In the genomic region with DNA sequence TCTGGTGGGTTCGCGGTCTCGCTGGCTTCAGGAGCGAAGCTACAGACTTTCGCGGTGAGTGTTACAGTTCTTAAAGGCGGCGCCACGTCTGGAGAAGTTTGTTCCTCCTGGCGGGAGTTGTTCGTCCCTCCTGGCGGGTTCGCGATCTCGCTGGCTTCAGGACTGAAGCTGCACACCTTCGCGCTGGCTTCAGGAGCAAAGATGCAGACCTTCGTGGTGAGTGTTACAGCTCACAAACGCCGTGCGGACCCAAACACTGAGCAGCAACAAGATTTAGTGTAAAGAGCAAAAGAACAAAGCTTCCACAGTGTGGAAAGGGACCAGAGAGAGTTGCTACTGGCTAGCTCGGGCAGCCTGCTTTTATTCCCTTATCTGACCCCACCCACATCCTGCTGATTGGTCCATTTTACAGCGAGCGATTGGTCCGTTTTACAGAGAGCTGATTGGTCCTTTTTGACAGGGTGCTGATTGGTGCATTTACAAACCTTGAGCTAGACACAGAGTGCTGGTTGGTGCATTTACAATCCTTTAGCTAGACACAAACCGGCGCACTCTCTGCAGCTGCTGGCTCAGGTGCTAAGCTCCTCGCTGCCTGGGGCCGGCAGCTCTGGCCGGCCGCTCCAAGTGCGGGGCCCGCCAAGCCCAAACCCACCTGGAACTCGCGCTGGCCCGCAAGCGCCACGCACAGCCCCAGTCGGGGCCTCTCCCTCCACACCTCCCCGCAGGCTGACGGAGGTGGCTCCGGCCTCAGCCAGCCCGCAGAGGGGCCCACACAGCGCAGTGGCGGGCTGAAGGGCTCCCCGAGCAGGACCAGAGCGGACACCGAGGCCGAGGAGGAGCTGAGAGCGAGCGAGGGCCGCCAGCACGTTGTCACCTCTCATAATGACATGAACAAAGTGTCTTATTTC, we compare ENCODE assay signal across 11 cellular contexts.
DNase-seq lines count a peak whose midpoint lies in the region; ATAC-seq and TF ChIP-seq lines count a peak whose summit lies in the region.
"Had no signal": no experiment of that assay in that cellular context is flagged by ENCODE, and none has a peak within 500 bp of the region (broad histone marks: within the 10 kb centered on the region; RNA-seq: fewer than 3 reads in every experiment).

No MANE protein-coding gene starts in this region.

- CTCF ChIA-PET in WTC11 (lab: Charles Lee), result no interaction called here

- no peak overlapping the region for H2BK5ac ChIP-seq in neuronal stem cell (ENCODE audit: low read length)

- H2AFZ ChIP-seq in neuronal stem cell (ENCODE audit: low read length), result no peak overlapping the region

- no CpG with 5 or more reads among the region's 53 CpGs for WGBS in neuronal stem cell (ENCODE audit: extremely low coverage in 2 of 2, insufficient read length in 2 of 2, insufficient replicate concordance in 1 of 2), 2 donors

- H3K9me3 ChIP-seq in neuronal stem cell (replicated peaks in 1 of 2; ENCODE audit: control insufficient read depth in 2 of 2, insufficient read depth in 1 of 2, low read depth in 1 of 2, low read length in 2 of 2), result no peaks in the 10 kb centered on the region
- H3K9me3 ChIP-seq: Caco-2 had no signal

- peak; percentile 61 for DNase-seq in natural killer cell treated with Interleukin-12 subunit alpha and Interleukin-12 subunit beta and Interleukin-15 and Interleukin-18, amount 100 ng/mL, for 72 hours (ENCODE audit: low spot score)
- DNase-seq in natural killer cell (no peak), WTC11 (ENCODE audit: low spot score) (no peak), neuronal stem cell (ENCODE audit: low spot score) (no peak), activated gamma-delta T cell treated with Interleukin-2 at 50 U/mL for 16 hours (no peak)
- DNase-seq: Caco-2, GOT3, H9 had no signal

- H2BK120ac ChIP-seq in neuronal stem cell (ENCODE audit: low read depth, low read length), result no peak overlapping the region

- H2BK12ac ChIP-seq in neuronal stem cell (ENCODE audit: low read length), result peak overlapping the region; percentile 58

- peak overlapping the region in 1 of 2 donors; percentile 57 for H3K4me3 ChIP-seq in neuronal stem cell (ENCODE audit: low read length in 2 of 2)
- H3K4me3 ChIP-seq: BLaER1 treated with 17β-estradiol and CSF1 and Interleukin-3, amounts not matched to agents 10 nM and 100 nM had no signal

- intact Hi-C loops in natural killer cell (cut with micrococcal nuclease), result no loop called here

- no peaks in the 10 kb centered on the region for H3K36me3 ChIP-seq in neuronal stem cell (replicated peaks in 1 of 2; ENCODE audit: control insufficient read depth in 2 of 2, insufficient read depth in 2 of 2, low read length in 2 of 2)
- H3K36me3 ChIP-seq: BLaER1 treated with 17β-estradiol and CSF1 and Interleukin-3, amounts not matched to agents 10 nM and 100 nM had no signal

- no peak overlapping the region for H2BK15ac ChIP-seq in neuronal stem cell (ENCODE audit: low read length)

- H3K4me2 ChIP-seq in neuronal stem cell (ENCODE audit: insufficient read depth, low read length, poor library complexity, severe bottlenecking), result no peak overlapping the region

- H3K4me3 Mint-ChIP-seq in natural killer cell treated with Interleukin-12 subunit alpha and Interleukin-12 subunit beta and Interleukin-15 and Interleukin-18, amount 100 ng/mL, for 72 hours, result no peak overlapping the region
- H3K4me3 Mint-ChIP-seq in natural killer cell (no peak overlapping the region), WTC11 (no peak overlapping the region)
- H3K4me3 Mint-ChIP-seq: B cell, H9 had no signal

- ATAC-seq in natural killer cell treated with Interleukin-12 subunit alpha and Interleukin-12 subunit beta and Interleukin-15 and Interleukin-18, amount 100 ng/mL, for 72 hours, result no peak
- no peak for ATAC-seq in natural killer cell
- no peak for ATAC-seq in WTC11
- ATAC-seq in GM18870 (IDR thresholded peaks at IDR 0.05; ENCODE audit: unreplicated experiment), result no peak

- H3K14ac ChIP-seq in neuronal stem cell (ENCODE audit: low read length), result peak overlapping the region; percentile 94

- H3K79me1 ChIP-seq in neuronal stem cell (ENCODE audit: low read depth, low read length), result no peaks in the 10 kb centered on the region

- TF ChIP-seq CTCF in natural killer cell (IDR thresholded peaks at IDR 0.05) (no peak), WTC11 (IDR thresholded peaks at IDR 0.05) (no peak)

- no peak overlapping the region for H3K4ac ChIP-seq in neuronal stem cell (ENCODE audit: low read length)

- no peak overlapping the region for H3K18ac ChIP-seq in neuronal stem cell (ENCODE audit: low read length)

- no peaks in the 10 kb centered on the region for H3K27me3 Mint-ChIP-seq in natural killer cell treated with Interleukin-12 subunit alpha and Interleukin-12 subunit beta and Interleukin-15 and Interleukin-18, amount 100 ng/mL, for 72 hours
- no peaks in the 10 kb centered on the region for H3K27me3 Mint-ChIP-seq in natural killer cell (ENCODE audit: low read depth in 2 of 2)
- H3K27me3 Mint-ChIP-seq in WTC11 (ENCODE audit: low read depth), result no peaks in the 10 kb centered on the region
- H3K27me3 Mint-ChIP-seq: B cell had no signal

- H4K91ac ChIP-seq in neuronal stem cell (ENCODE audit: low read depth, low read length, poor library complexity), result no peak overlapping the region

- H3K36me3 Mint-ChIP-seq in natural killer cell treated with Interleukin-12 subunit alpha and Interleukin-12 subunit beta and Interleukin-15 and Interleukin-18, amount 100 ng/mL, for 72 hours, result peaks cover 11% of the 10 kb centered on the region
- H3K36me3 Mint-ChIP-seq in natural killer cell, result peaks cover 29% of the 10 kb centered on the region
- peaks cover 21% of the 10 kb centered on the region for H3K36me3 Mint-ChIP-seq in WTC11

- no peak overlapping the region for H3K9ac ChIP-seq in neuronal stem cell (ENCODE audit: low read depth, low read length, poor library complexity)
- H3K9ac ChIP-seq: BLaER1 treated with 17β-estradiol and CSF1 and Interleukin-3, amounts not matched to agents 10 nM and 100 nM had no signal

- no peak overlapping the region for H3K27ac ChIP-seq in neuronal stem cell (replicated peaks; ENCODE audit: low read length)
- H3K27ac ChIP-seq: BLaER1 treated with 17β-estradiol and CSF1 and Interleukin-3, amounts not matched to agents 10 nM and 100 nM had no signal

- POLR2A ChIA-PET in WTC11 (lab: Charles Lee), result no interaction called here

- no peaks in the 10 kb centered on the region for H3K27me3 ChIP-seq in neuronal stem cell (ENCODE audit: control insufficient read depth in 3 of 3, insufficient read depth in 3 of 3, low read depth in 1 of 3, low read length in 3 of 3)
- H3K27me3 ChIP-seq: BLaER1 treated with 17β-estradiol and CSF1 and Interleukin-3, amounts not matched to agents 10 nM and 100 nM had no signal

- H3K27ac Mint-ChIP-seq in natural killer cell treated with Interleukin-12 subunit alpha and Interleukin-12 subunit beta and Interleukin-15 and Interleukin-18, amount 100 ng/mL, for 72 hours, result no peak overlapping the region
- no peak overlapping the region for H3K27ac Mint-ChIP-seq in natural killer cell
- H3K27ac Mint-ChIP-seq in WTC11, result no peak overlapping the region
- H3K27ac Mint-ChIP-seq: B cell, H9 had no signal

- H3K4me1 ChIP-seq in neuronal stem cell (ENCODE audit: control insufficient read depth in 2 of 2, insufficient read depth in 1 of 2, low read depth in 1 of 2, low read length in 2 of 2), result no peaks in the 10 kb centered on the region
- H3K4me1 ChIP-seq: Caco-2 had no signal

- no peak overlapping the region for H3K23ac ChIP-seq in neuronal stem cell (ENCODE audit: low read depth, low read length, poor library complexity)

- H2AK5ac ChIP-seq in neuronal stem cell (ENCODE audit: low read depth, low read length), result no peak overlapping the region

- H4K8ac ChIP-seq in neuronal stem cell (ENCODE audit: low read depth, low read length), result no peak overlapping the region

- peaks cover 20% of the 10 kb centered on the region for H3K9me3 Mint-ChIP-seq in natural killer cell treated with Interleukin-12 subunit alpha and Interleukin-12 subunit beta and Interleukin-15 and Interleukin-18, amount 100 ng/mL, for 72 hours
- H3K9me3 Mint-ChIP-seq in natural killer cell (peaks cover 11 to 23% of the 10 kb centered on the region in 2 donors), WTC11 (peaks cover 30% of the 10 kb centered on the region)

- H3K4me1 Mint-ChIP-seq in natural killer cell treated with Interleukin-12 subunit alpha and Interleukin-12 subunit beta and Interleukin-15 and Interleukin-18, amount 100 ng/mL, for 72 hours (ENCODE audit: low read depth in 2 of 2), result no peaks in the 10 kb centered on the region
- H3K4me1 Mint-ChIP-seq in natural killer cell (no peaks in the 10 kb centered on the region), WTC11 (peaks cover 15% of the 10 kb centered on the region)
- H3K4me1 Mint-ChIP-seq: B cell had no signal

TF ChIP-seq in WTC11, 78 proteins besides CTCF, POLR2A, EP300 and RAD21:
- TF ChIP-seq, protein P1, sequence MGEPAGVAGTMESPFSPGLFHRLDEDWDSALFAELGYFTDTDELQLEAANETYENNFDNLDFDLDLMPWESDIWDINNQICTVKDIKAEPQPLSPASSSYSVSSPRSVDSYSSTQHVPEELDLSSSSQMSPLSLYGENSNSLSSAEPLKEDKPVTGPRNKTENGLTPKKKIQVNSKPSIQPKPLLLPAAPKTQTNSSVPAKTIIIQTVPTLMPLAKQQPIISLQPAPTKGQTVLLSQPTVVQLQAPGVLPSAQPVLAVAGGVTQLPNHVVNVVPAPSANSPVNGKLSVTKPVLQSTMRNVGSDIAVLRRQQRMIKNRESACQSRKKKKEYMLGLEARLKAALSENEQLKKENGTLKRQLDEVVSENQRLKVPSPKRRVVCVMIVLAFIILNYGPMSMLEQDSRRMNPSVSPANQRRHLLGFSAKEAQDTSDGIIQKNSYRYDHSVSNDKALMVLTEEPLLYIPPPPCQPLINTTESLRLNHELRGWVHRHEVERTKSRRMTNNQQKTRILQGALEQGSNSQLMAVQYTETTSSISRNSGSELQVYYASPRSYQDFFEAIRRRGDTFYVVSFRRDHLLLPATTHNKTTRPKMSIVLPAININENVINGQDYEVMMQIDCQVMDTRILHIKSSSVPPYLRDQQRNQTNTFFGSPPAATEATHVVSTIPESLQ (CRISPR knock-in tag; IDR thresholded peaks at IDR 0.05), result no peak
- peak; percentile 53; the same call in 1 of the 2 replicates for TF ChIP-seq NFYB (CRISPR knock-in tag; conservative IDR thresholded peaks at IDR 0.05; ENCODE audit: low read depth)
